In genomic region chr5:6450235-6450860, GRCh38 we compare ENCODE assay signal across 12 cellular contexts. TPM values are rescaled to one million over a fixed set of nuclear protein-coding genes. Genes with fewer than 3 reads are reported as not detected.
A peak's percentile ranks its signal among the peaks of the same experiment; 100 is the strongest.
DNase-seq lines count a peak whose midpoint lies in the region; ATAC-seq and TF ChIP-seq lines count a peak whose summit lies in the region.
"Had no signal": no experiment of that assay in that cellular context is flagged by ENCODE, and none has a peak within 500 bp of the region (broad histone marks: within the 10 kb centered on the region; RNA-seq: fewer than 3 reads in every experiment).

No MANE protein-coding gene starts in this region.

- H3K9me3 Mint-ChIP-seq in type B pancreatic cell, result no peaks in the 10 kb centered on the region
- H3K9me3 Mint-ChIP-seq: natural killer cell treated with Interleukin-12 subunit alpha and Interleukin-12 subunit beta and Interleukin-15 and Interleukin-18, amount 100 ng/mL, for 72 hours; stimulated activated naive CD8-positive, alpha-beta T cell treated with anti-CD3 and anti-CD28 coated beads, Interleukin-15, Interleukin-2, amounts not matched to agents 100 ng/mL and 50 ng/mL, for 24 hours had no signal

- no peak for DNase-seq in heart left ventricle
- DNase-seq in left ventricle myocardium superior, result no peak
- DNase-seq in NCI-H774 (lab: John Stamatoyannopoulos, UW), result peak; percentile 34
- no peak for DNase-seq in left lobe of liver (ENCODE audit: low spot score)
- DNase-seq in type B pancreatic cell (ENCODE audit: extremely low spot score, unreplicated experiment), result no peak
- DNase-seq in DMS53 (lab: John Stamatoyannopoulos, UW), result no peak
- DNase-seq in WERI-Rb-1, result no peak
- DNase-seq: AML-193, KBM-7 had no signal

- no peak overlapping the region for H3K27ac Mint-ChIP-seq in type B pancreatic cell
- H3K27ac Mint-ChIP-seq: natural killer cell treated with Interleukin-12 subunit alpha and Interleukin-12 subunit beta and Interleukin-15 and Interleukin-18, amount 100 ng/mL, for 72 hours; stimulated activated naive CD8-positive, alpha-beta T cell treated with anti-CD3 and anti-CD28 coated beads, Interleukin-15, Interleukin-2, amounts not matched to agents 100 ng/mL and 50 ng/mL, for 24 hours had no signal

- H3K27me3 ChIP-seq in heart left ventricle (peaks cover 0 to 40% (median 6%) of the 10 kb centered on the region in 9 donors), WERI-Rb-1 (ENCODE audit: insufficient read depth, low read depth, severe bottlenecking) (peaks cover 34% of the 10 kb centered on the region)

- no peaks in the 10 kb centered on the region for H3K36me3 ChIP-seq in heart left ventricle
- no peaks in the 10 kb centered on the region for H3K36me3 ChIP-seq in WERI-Rb-1

- peak overlapping the region; percentile 22 to 76 (median 62) for H3K4me3 ChIP-seq in heart left ventricle
- no peak overlapping the region for H3K4me3 ChIP-seq in WERI-Rb-1 (ENCODE audit: low read depth, low read length)

- peak overlapping the region; percentile 91 for H3K4me3 Mint-ChIP-seq in type B pancreatic cell
- H3K4me3 Mint-ChIP-seq: stimulated activated naive CD8-positive, alpha-beta T cell treated with anti-CD3 and anti-CD28 coated beads, Interleukin-15, Interleukin-2, amounts not matched to agents 100 ng/mL and 50 ng/mL, for 24 hours had no signal

- ATAC-seq in heart left ventricle (no peak), left ventricle myocardium superior (no peak), left lobe of liver (peak; percentile 24), GM21825 (IDR thresholded peaks at IDR 0.05; ENCODE audit: unreplicated experiment) (no peak)
- ATAC-seq: natural killer cell treated with Interleukin-12 subunit alpha and Interleukin-12 subunit beta and Interleukin-15 and Interleukin-18, amount 100 ng/mL, for 72 hours had no signal

- peaks cover 0 to 33% (median 15%) of the 10 kb centered on the region in 12 donors for H3K4me1 ChIP-seq in heart left ventricle

- TF ChIP-seq POLR2A in heart left ventricle (IDR thresholded peaks at IDR 0.05), result no peak

- H3K9me3 ChIP-seq in heart left ventricle (no peaks in the 10 kb centered on the region), WERI-Rb-1 (ENCODE audit: severe bottlenecking) (no peaks in the 10 kb centered on the region)

- 19 to 29% (median 22%) methylated on average over 12 of the region's 12 CpGs for WGBS in heart left ventricle, 4 donors

- H3K36me3 Mint-ChIP-seq in type B pancreatic cell, result peaks cover 3% of the 10 kb centered on the region

- no peaks in the 10 kb centered on the region for H3K4me1 Mint-ChIP-seq in type B pancreatic cell (ENCODE audit: unreplicated experiment)

- peaks cover 70% of the 10 kb centered on the region for H3K27me3 Mint-ChIP-seq in type B pancreatic cell

- TF ChIP-seq CTCF in heart left ventricle (IDR thresholded peaks at IDR 0.05), result no peak
- TF ChIP-seq CTCF in type B pancreatic cell (conservative IDR thresholded peaks at IDR 0.05), result no peak
- TF ChIP-seq CTCF in WERI-Rb-1 (IDR thresholded peaks at IDR 0.05; ENCODE audit: low read depth, low read length), result no peak

- intact Hi-C loops in heart left ventricle (cut with DNase I) (loop anchor here in 2 of 10 donors (5.0 to 10.0 kb wide), 3 partner anchors 62 to 294 kb away; partner anchors contain the start of gene TENT4A (in 1 of the 2)), left ventricle myocardium superior (cut with micrococcal nuclease) (no loop called here)

- H3K27ac ChIP-seq in heart left ventricle (peak overlapping the region in 10 of 12 donors; percentile 9 to 96 (median 82)), WERI-Rb-1 (no peak overlapping the region)

RNA-seq across cellular contexts. Expression of gene UBE2QL1, which starts 1.7 kb away (rescaled TPM):
- 10 to 100 TPM in 8 of 9 donors, 1 to 10 TPM in 1; 9.8 to 32.0 (median 21.0) TPM for total RNA-seq in heart left ventricle
- 10 to 100 TPM; 11.4 to 15.4 TPM for polyA plus RNA-seq in heart left ventricle
- 22.1 TPM for total RNA-seq in left ventricle myocardium superior
- total RNA-seq in left lobe of liver, result 0.38 TPM
- 5.6 and 6.9 TPM in 2 replicates for total RNA-seq in type B pancreatic cell (ENCODE audit: low replicate concordance)
- total RNA-seq: natural killer cell treated with Interleukin-12 subunit alpha and Interleukin-12 subunit beta and Interleukin-15 and Interleukin-18, amount 100 ng/mL, for 72 hours had no signal
